7 cellular contexts compared by ENCODE assay signal in the genomic region with DNA sequence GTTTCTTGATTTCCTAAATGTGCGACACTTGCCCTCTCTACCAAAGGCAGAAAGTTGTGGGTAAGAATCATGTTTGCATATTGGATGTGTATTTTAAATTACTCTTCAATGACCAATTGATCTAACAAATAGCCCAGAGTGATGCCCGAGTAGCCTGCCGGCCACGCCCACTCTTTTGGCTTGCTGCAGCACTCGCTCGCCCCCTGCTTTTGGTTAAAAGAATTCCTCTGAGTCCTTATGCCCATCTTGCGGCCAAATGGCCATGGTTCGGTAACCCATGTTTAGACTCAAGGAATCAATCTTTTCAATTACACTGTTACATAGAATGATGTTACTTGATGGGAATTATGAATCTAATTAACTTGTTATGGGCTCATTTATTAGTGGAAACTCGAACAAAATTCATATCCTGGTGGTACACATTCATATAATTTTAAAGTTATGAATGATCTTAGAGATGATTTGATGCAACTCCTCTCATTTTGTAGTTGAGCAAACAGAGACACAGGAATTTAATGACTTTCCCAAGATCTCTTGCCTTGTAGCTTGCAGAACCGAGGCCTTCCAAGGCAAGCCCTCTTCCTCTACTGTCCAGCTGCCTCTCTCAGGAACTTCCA. TPM values are rescaled to one million over a fixed set of nuclear protein-coding genes. Genes with fewer than 3 reads are reported as not detected.
DNase-seq lines count a peak whose midpoint lies in the region; ATAC-seq and TF ChIP-seq lines count a peak whose summit lies in the region.

No MANE protein-coding gene starts in this region.

- peak; percentile 76 for TF ChIP-seq CTCF in GM12864 (IDR thresholded peaks at IDR 0.05; ENCODE audit: low read depth, low read length, missing control alignments)
- peak; percentile 31 for TF ChIP-seq CTCF in fibroblast of villous mesenchyme (IDR thresholded peaks at IDR 0.05; ENCODE audit: insufficient read depth, low read depth, low read length)
- peak in 1 of 3 experiments; percentile 21 for TF ChIP-seq CTCF in esophagus muscularis mucosa (IDR thresholded peaks at IDR 0.05)

- H3K36me3 ChIP-seq in esophagus muscularis mucosa = peaks cover 0 to 22% (median 6%) of the 10 kb centered on the region in 4 donors

- DNase-seq in GM12864 (ENCODE audit: low read depth) = peak; percentile 36
- DNase-seq in T-helper 2 cell treated with Interferon-gamma antibody and Interleukin-4, amounts not matched to agents 5 μg/mL and 100 μg/mL, for 36 hours (ENCODE audit: low spot score) = peak; percentile 18
- peak; percentile 21 for DNase-seq in fibroblast of villous mesenchyme (ENCODE audit: low read depth)
- DNase-seq in stimulated activated CD4-positive, alpha-beta T cell treated with anti-CD3 and anti-CD28 coated beads, Interleukin-4, amount 100 ng/mL, for 24 hours = peak; percentile 15
- no peak for DNase-seq in esophagus muscularis mucosa (ENCODE audit: extremely low spot score)

- no peaks in the 10 kb centered on the region for H3K9me3 ChIP-seq in esophagus muscularis mucosa

- intact Hi-C loops in esophagus muscularis mucosa (cut with DNase I) = no loop called here

- no peak overlapping the region for H3K4me3 ChIP-seq in GM12864 (ENCODE audit: low read depth, low read length)
- H3K4me3 ChIP-seq in fibroblast of villous mesenchyme (ENCODE audit: low read depth, low read length) = no peak overlapping the region
- no peak overlapping the region for H3K4me3 ChIP-seq in esophagus muscularis mucosa

- H3K27me3 Mint-ChIP-seq in T-helper 2 cell treated with Interferon-gamma antibody and Interleukin-4, amounts not matched to agents 5 μg/mL and 100 μg/mL, for 36 hours (ENCODE audit: low read depth) = peaks cover 5% of the 10 kb centered on the region

- ATAC-seq in GM19452 (IDR thresholded peaks at IDR 0.05; ENCODE audit: unreplicated experiment) (peak; percentile 99), HG03280 (IDR thresholded peaks at IDR 0.05; ENCODE audit: unreplicated experiment) (peak; percentile 95)

- no peak overlapping the region for H3K4me3 Mint-ChIP-seq in T-helper 2 cell treated with Interferon-gamma antibody and Interleukin-4, amounts not matched to agents 5 μg/mL and 100 μg/mL, for 36 hours

- no peaks in the 10 kb centered on the region for H3K4me1 Mint-ChIP-seq in T-helper 2 cell treated with Interferon-gamma antibody and Interleukin-4, amounts not matched to agents 5 μg/mL and 100 μg/mL, for 36 hours (ENCODE audit: low read depth)

- WGBS in esophagus muscularis mucosa = 78% methylated on average over 10 of the region's 10 CpGs

- H3K9me3 Mint-ChIP-seq in T-helper 2 cell treated with Interferon-gamma antibody and Interleukin-4, amounts not matched to agents 5 μg/mL and 100 μg/mL, for 36 hours = no peaks in the 10 kb centered on the region

- H3K36me3 Mint-ChIP-seq in T-helper 2 cell treated with Interferon-gamma antibody and Interleukin-4, amounts not matched to agents 5 μg/mL and 100 μg/mL, for 36 hours (ENCODE audit: low read depth) = no peaks in the 10 kb centered on the region

- no peak for TF ChIP-seq EP300 in esophagus muscularis mucosa (IDR thresholded peaks at IDR 0.05)

- H3K4me1 ChIP-seq in esophagus muscularis mucosa = peaks cover 0 to 6% (median 0%) of the 10 kb centered on the region in 4 donors

- H3K27ac ChIP-seq in esophagus muscularis mucosa (replicated peaks in 1 of 4) = no peak overlapping the region

- H3K27ac Mint-ChIP-seq in T-helper 2 cell treated with Interferon-gamma antibody and Interleukin-4, amounts not matched to agents 5 μg/mL and 100 μg/mL, for 36 hours = no peak overlapping the region

- no peak for TF ChIP-seq POLR2A in esophagus muscularis mucosa (IDR thresholded peaks at IDR 0.05; ENCODE audit: low read depth)

- H3K27me3 ChIP-seq in esophagus muscularis mucosa = no peaks in the 10 kb centered on the region

RNA-seq across cellular contexts. Expression of a gene that starts 36.5 kb away (rescaled TPM):
- total RNA-seq in fibroblast of villous mesenchyme = 42.5 and 57.0 TPM in 2 replicates
- total RNA-seq in esophagus muscularis mucosa = 10 to 100 TPM; 14.2 to 47.4 (median 44.3) TPM
